Comparison of ENCODE assay signal across 24 cellular contexts in the genomic region with DNA sequence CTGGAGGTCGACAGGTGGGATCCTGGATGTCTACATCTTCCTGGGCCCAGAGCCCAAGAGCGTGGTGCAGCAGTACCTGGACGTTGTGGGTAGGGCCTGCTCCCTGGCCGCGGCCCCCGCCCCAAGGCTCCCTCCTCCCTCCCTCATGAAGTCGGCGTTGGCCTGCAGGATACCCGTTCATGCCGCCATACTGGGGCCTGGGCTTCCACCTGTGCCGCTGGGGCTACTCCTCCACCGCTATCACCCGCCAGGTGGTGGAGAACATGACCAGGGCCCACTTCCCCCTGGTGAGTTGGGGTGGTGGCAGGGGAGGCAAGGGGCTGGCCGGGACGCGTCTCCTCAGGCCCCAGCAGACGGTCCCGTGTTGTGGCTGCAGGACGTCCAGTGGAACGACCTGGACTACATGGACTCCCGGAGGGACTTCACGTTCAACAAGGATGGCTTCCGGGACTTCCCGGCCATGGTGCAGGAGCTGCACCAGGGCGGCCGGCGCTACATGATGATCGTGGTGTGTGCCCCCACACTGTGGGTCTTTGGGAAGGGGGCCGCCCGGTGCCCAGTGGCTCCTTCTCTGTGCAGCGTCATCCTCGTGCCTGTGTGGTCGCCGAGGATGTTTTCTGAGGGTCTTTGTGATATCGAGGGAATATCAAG.
"Had no signal": no experiment of that assay in that cellular context is flagged by ENCODE, and none has a peak within 500 bp of the region (broad histone marks: within the 10 kb centered on the region; RNA-seq: fewer than 3 reads in every experiment).

No MANE protein-coding gene starts in this region.

- H3K4me1 ChIP-seq: breast epithelium, heart left ventricle, pancreas had no signal

- H3K27me3 ChIP-seq: adrenal gland, breast epithelium, esophagus muscularis mucosa, gastroesophageal sphincter, heart left ventricle, pancreas, upper lobe of left lung had no signal

- H3K36me3 ChIP-seq: breast epithelium, pancreas had no signal

- H3K9me3 ChIP-seq: adrenal gland, breast epithelium, esophagus muscularis mucosa, gastroesophageal sphincter, heart left ventricle, pancreas, upper lobe of left lung had no signal

- ATAC-seq: activated CD4-positive, alpha-beta T cell treated with anti-CD3 and anti-CD28 coated beads for 36 hours; gastroesophageal sphincter; heart left ventricle; naive thymus-derived CD8-positive, alpha-beta T cell; pancreas; stimulated activated naive CD8-positive, alpha-beta T cell treated with anti-CD3 and anti-CD28 coated beads, Interleukin-15, Interleukin-2, amounts not matched to agents 100 U/mL and 50 U/mL, for 24 hours had no signal

- DNase-seq: activated CD4-positive, alpha-beta T cell treated with anti-CD3 and anti-CD28 coated beads for 36 hours; activated CD4-positive, alpha-beta T cell treated with anti-CD3 and anti-CD28 coated beads, Interleukin-2, amount 50 U/mL, for 48 hours; activated naive CD4-positive, alpha-beta T cell treated with anti-CD3 and anti-CD28 coated beads, Interleukin-2, amount 50 U/mL, for 16 hours; cerebellar nuclear complex; effector CD8-positive, alpha-beta T cell; immature natural killer cell; mesendoderm; naive thymus-derived CD8-positive, alpha-beta T cell; stimulated activated CD4-positive, alpha-beta T cell treated with anti-CD3 and anti-CD28 coated beads, Interleukin-12 subunit alpha, Interleukin-12 subunit beta, amount 100 ng/mL, for 4 hours; stimulated activated CD4-positive, alpha-beta T cell treated with anti-CD3 and anti-CD28 coated beads, Interleukin-1b, Interleukin-23, amount 100 ng/mL, for 48 hours; stimulated activated CD8-positive, alpha-beta memory T cell treated with anti-CD3 and anti-CD28 coated beads, Interleukin-4, amount 100 ng/mL, for 48 hours; stimulated activated naive CD8-positive, alpha-beta T cell treated with anti-CD3 and anti-CD28 coated beads, Interleukin-15, Interleukin-2, amounts not matched to agents 100 U/mL and 50 U/mL, for 24 hours; SW 1271; T-helper 2 cell had no signal

- H3K4me3 ChIP-seq: adrenal gland, breast epithelium, esophagus muscularis mucosa, gastroesophageal sphincter, heart left ventricle, pancreas, upper lobe of left lung had no signal

- H3K27ac ChIP-seq: adrenal gland, esophagus muscularis mucosa, gastroesophageal sphincter, heart left ventricle, pancreas, upper lobe of left lung, VCaP had no signal

- FAIRE-seq: astrocyte, endothelial cell of umbilical vein, pancreas had no signal
